ENCODE assay signal across 20 cellular contexts in the genomic region with DNA sequence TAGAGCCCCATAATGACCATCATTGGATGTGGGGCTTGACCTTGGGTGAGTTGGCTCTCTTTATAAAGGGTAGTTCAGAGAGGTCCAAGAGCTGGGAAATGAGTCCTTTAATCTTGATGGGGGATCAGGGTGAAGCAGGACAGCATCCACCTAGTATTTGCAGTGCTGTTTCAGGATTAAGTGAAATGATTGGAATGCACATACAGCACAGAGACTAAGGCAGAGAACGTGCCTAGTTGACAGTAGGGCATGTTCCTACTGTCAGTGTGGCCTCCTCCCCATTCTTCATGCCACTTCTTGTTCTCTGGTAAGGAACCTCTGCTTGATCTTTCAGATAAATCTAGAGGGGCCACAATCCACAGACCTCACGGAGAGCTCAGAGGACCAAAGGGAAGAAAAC.
"Had no signal": no experiment of that assay in that cellular context is flagged by ENCODE, and none has a peak within 500 bp of the region (broad histone marks: within the 10 kb centered on the region; RNA-seq: fewer than 3 reads in every experiment).

No MANE protein-coding gene starts in this region.

- ATAC-seq: naive thymus-derived CD8-positive, alpha-beta T cell; sciatic nerve; stimulated activated naive B cell treated with anti-CD40 and anti-IgM and Interleukin-4, amounts not matched to agents 10 μg/mL and 1 μg/mL and 100 μg/mL, for 72 hours had no signal

- H3K4me1 Mint-ChIP-seq: central memory CD8-positive, alpha-beta T cell had no signal

- H3K9me3 Mint-ChIP-seq: activated CD4-positive, alpha-beta memory T cell treated with anti-CD3 and anti-CD28 coated beads, Interleukin-2, amount 10 ng/mL, durations not matched to agents 7 days and 5 days; activated T-cell treated with anti-CD3 and anti-CD28 coated beads, Interleukin-2, amount 50 U/mL, for 24 hours; activated T-helper 2 cell treated with anti-CD3 and anti-CD28 coated beads, Interferon-gamma antibody, Interleukin-2, Interleukin-4, amounts not matched to agents 10 μg/mL and 5 μg/mL and 100 μg/mL, durations not matched to agents 14 hours and 24 hours and 36 hours; central memory CD8-positive, alpha-beta T cell; naive thymus-derived CD8-positive, alpha-beta T cell; stimulated activated naive B cell treated with anti-CD40 and anti-IgM and Interleukin-4, amounts not matched to agents 10 μg/mL and 1 μg/mL and 100 μg/mL, for 72 hours had no signal

- DNase-seq: activated CD4-positive, alpha-beta memory T cell treated with anti-CD3 and anti-CD28 coated beads, Interleukin-2, amount 10 ng/mL, durations not matched to agents 7 days and 5 days; activated CD4-positive, alpha-beta T cell treated with anti-CD3 and anti-CD28 coated beads for 48 hours; activated CD4-positive, CD25-positive, alpha-beta regulatory T cell; activated naive CD4-positive, alpha-beta T cell treated with Interleukin-2 at 50 U/mL for 16 hours; activated T-cell treated with anti-CD3 and anti-CD28 coated beads, Interleukin-2, amount 50 U/mL, for 24 hours; anterior cingulate cortex; erythroblast; left cardiac atrium; lower lobe of right lung; naive thymus-derived CD8-positive, alpha-beta T cell; pancreas; spleen; stimulated activated naive B cell treated with anti-CD40 and anti-IgM and Interleukin-4, amounts not matched to agents 10 μg/mL and 1 μg/mL and 100 μg/mL, for 72 hours; upper lobe of right lung had no signal

- H3K27ac ChIP-seq: brain microvascular endothelial cell, lower lobe of right lung, pancreas, spleen, thoracic aorta, upper lobe of right lung had no signal

- H3K9me3 ChIP-seq: lower lobe of right lung, pancreas, spleen, thoracic aorta, upper lobe of right lung had no signal

- H3K4me3 ChIP-seq: coronary artery, lower lobe of right lung, pancreas, spleen, thoracic aorta, upper lobe of right lung had no signal

- H3K4me1 ChIP-seq: pancreas had no signal

- H3K36me3 Mint-ChIP-seq: naive thymus-derived CD8-positive, alpha-beta T cell; stimulated activated naive B cell treated with anti-CD40 and anti-IgM and Interleukin-4, amounts not matched to agents 10 μg/mL and 1 μg/mL and 100 μg/mL, for 72 hours had no signal

- H3K27me3 ChIP-seq: brain microvascular endothelial cell, pancreas, spleen, upper lobe of right lung had no signal

- H3K27ac Mint-ChIP-seq: activated CD4-positive, alpha-beta memory T cell treated with anti-CD3 and anti-CD28 coated beads, Interleukin-2, amount 10 ng/mL, durations not matched to agents 7 days and 5 days; activated T-cell treated with anti-CD3 and anti-CD28 coated beads, Interleukin-2, amount 50 U/mL, for 24 hours; activated T-helper 2 cell treated with anti-CD3 and anti-CD28 coated beads, Interferon-gamma antibody, Interleukin-2, Interleukin-4, amounts not matched to agents 10 μg/mL and 5 μg/mL and 100 μg/mL, durations not matched to agents 14 hours and 24 hours and 36 hours; stimulated activated naive B cell treated with anti-CD40 and anti-IgM and Interleukin-4, amounts not matched to agents 10 μg/mL and 1 μg/mL and 100 μg/mL, for 72 hours had no signal

- H3K4me3 Mint-ChIP-seq: activated CD4-positive, alpha-beta memory T cell treated with anti-CD3 and anti-CD28 coated beads, Interleukin-2, amount 10 ng/mL, durations not matched to agents 7 days and 5 days; activated T-cell treated with anti-CD3 and anti-CD28 coated beads, Interleukin-2, amount 50 U/mL, for 24 hours; central memory CD8-positive, alpha-beta T cell; naive thymus-derived CD8-positive, alpha-beta T cell; stimulated activated naive B cell treated with anti-CD40 and anti-IgM and Interleukin-4, amounts not matched to agents 10 μg/mL and 1 μg/mL and 100 μg/mL, for 72 hours had no signal

- H3K36me3 ChIP-seq: brain microvascular endothelial cell, lower lobe of right lung, pancreas, spleen, thoracic aorta, upper lobe of right lung had no signal
